In the genomic region with DNA sequence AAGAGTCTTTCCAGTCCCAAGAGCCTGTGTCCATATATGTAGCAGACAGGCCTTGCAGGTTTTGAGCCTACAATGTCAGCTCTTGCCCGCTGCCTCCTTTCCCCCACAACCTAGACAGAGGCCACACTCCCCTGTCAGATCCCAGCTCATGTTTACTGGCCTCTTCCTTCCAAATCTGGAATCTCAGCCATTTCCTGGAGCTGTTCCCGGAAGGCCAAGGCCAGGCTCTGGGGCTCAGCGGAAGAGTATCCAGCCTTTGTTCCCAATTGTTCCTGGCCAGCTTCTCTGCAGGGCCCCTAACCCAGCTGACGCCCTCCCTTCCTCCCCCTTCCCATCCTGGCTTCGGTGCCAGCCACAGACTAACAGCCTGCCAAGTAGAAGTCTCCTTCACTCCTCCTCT, we compare ENCODE assay signal across 8 cellular contexts. TPM values are rescaled to one million over a fixed set of nuclear protein-coding genes. Genes with fewer than 3 reads are reported as not detected.
DNase-seq lines count a peak whose midpoint lies in the region; ATAC-seq and TF ChIP-seq lines count a peak whose summit lies in the region.

No MANE protein-coding gene starts in this region.

- H3K27me3 ChIP-seq in heart right ventricle (peaks cover 0 to 19% (median 0%) of the 10 kb centered on the region in 7 donors), Peyer's patch (no peaks in the 10 kb centered on the region)

- no peak for TF ChIP-seq POLR2A in Peyer's patch (IDR thresholded peaks at IDR 0.05)

- H3K9me3 ChIP-seq in heart right ventricle, result no peaks in the 10 kb centered on the region
- no peaks in the 10 kb centered on the region for H3K9me3 ChIP-seq in Peyer's patch

- H3K36me3 ChIP-seq in heart right ventricle, result peaks cover 0 to 20% (median 0%) of the 10 kb centered on the region in 9 donors
- H3K36me3 ChIP-seq in Peyer's patch, result no peaks in the 10 kb centered on the region

- intact Hi-C loops in heart right ventricle (cut with DNase I), result loop anchor here in 1 of 10 donors (2.0 kb wide), 2 partner anchors 22 kb away; no protein-coding TSS in a partner anchor

- H3K4me1 ChIP-seq in heart right ventricle (peaks cover 11 to 72% (median 53%) of the 10 kb centered on the region in 9 donors), Peyer's patch (no peaks in the 10 kb centered on the region)

- H3K4me3 ChIP-seq in heart right ventricle, result peak overlapping the region in 4 of 10 donors; percentile 55 to 65 (median 60)
- H3K4me3 ChIP-seq in Peyer's patch, result no peak overlapping the region

- ATAC-seq in heart right ventricle (peak; percentile 55 to 80 (median 64)), HG03354 (IDR thresholded peaks at IDR 0.05; ENCODE audit: poor library complexity, severe bottlenecking, unreplicated experiment) (no peak)

- H3K27ac ChIP-seq in heart right ventricle (peak overlapping the region; percentile 82 to 95 (median 88)), Peyer's patch (peak overlapping the region in 2 of 4 donors; percentile 63 to 70)

- DNase-seq in D341Med (ENCODE audit: low spot score), result peak; percentile 17
- peak; percentile 61 for DNase-seq in astrocyte of the hippocampus (ENCODE audit: low read depth, low spot score)
- peak; percentile 59 to 73 for DNase-seq in heart right ventricle
- DNase-seq in pons (ENCODE audit: low spot score), result peak; percentile 80
- no peak for DNase-seq in Peyer's patch
- no peak for DNase-seq in LoVo (ENCODE audit: low spot score)
- DNase-seq in DMS79 treated with DMSO at 0.1 percent for 48 hours (lab: John Stamatoyannopoulos, UW), result no peak

- 25 to 30% methylated on average over 5 of the region's 5 CpGs for WGBS in heart right ventricle, 2 donors

- TF ChIP-seq CTCF in heart right ventricle (IDR thresholded peaks at IDR 0.05) (no peak), Peyer's patch (IDR thresholded peaks at IDR 0.05) (no peak)

RNA-seq across cellular contexts. Expression of gene ROBO4, which starts 1.0 kb away (rescaled TPM):
- 10 to 100 TPM; 14.2 to 42.6 (median 22.0) TPM for total RNA-seq in heart right ventricle
- polyA plus RNA-seq in heart right ventricle, result 10 to 100 TPM; 17.9 to 39.1 TPM
- total RNA-seq in Peyer's patch, result 10 to 100 TPM in 1 of 4 donors, 1 to 10 TPM in 3; 3.7 to 20.6 (median 5.4) TPM

RNA-seq across cellular contexts. Expression of gene HEPN1, which starts 20.3 kb away (rescaled TPM):
- total RNA-seq in heart right ventricle (not detected), Peyer's patch (not detected)
- polyA plus RNA-seq in heart right ventricle, result under 1 TPM in 1 of 2 donors, not detected in 1; 0.03 TPM

RNA-seq across cellular contexts. Expression of gene ROBO3, which starts 33.5 kb away (rescaled TPM):
- 1 to 10 TPM; 1.5 to 7.8 (median 3.6) TPM for total RNA-seq in heart right ventricle
- 10 to 100 TPM in 1 of 2 donors, 1 to 10 TPM in 1; 4.9 to 19.8 TPM for polyA plus RNA-seq in heart right ventricle
- total RNA-seq in Peyer's patch, result 10 to 100 TPM in 2 of 4 donors, 1 to 10 TPM in 2; 3.6 to 49.5 (median 16.1) TPM

RNA-seq across cellular contexts. Expression of gene HEPACAM, which starts 37.1 kb away (rescaled TPM):
- total RNA-seq in heart right ventricle (1 to 10 TPM in 1 of 10 donors, under 1 TPM in 7, not detected in 2; 0.12 to 1.3 (median 0.35) TPM), Peyer's patch (1 to 10 TPM in 1 of 4 donors, under 1 TPM in 1, not detected in 2; 0.67 to 1.7 TPM)
- under 1 TPM; 0.22 to 0.52 TPM for polyA plus RNA-seq in heart right ventricle

RNA-seq across cellular contexts. Expression of gene CCDC15, which starts 55.3 kb away (rescaled TPM):
- total RNA-seq in heart right ventricle (under 1 TPM; 0.07 to 0.83 (median 0.20) TPM), Peyer's patch (1 to 10 TPM in 2 of 4 donors, under 1 TPM in 2; 0.35 to 7.4 (median 1.8) TPM)
- under 1 TPM; 0.10 to 0.44 TPM for polyA plus RNA-seq in heart right ventricle

Comparison
In these comparisons a context has a peak if more than half of its experiments do, and no peak if none do; other contexts are left out.
1. DNase-seq: peak in D341Med (single experiment), astrocyte of the hippocampus (single experiment), heart right ventricle (2 of 2) and pons (single experiment); none in Peyer's patch (0 of 3), LoVo (single experiment) and DMS79 treated with DMSO at 0.1 percent for 48 hours (single experiment).